Comparison of ENCODE assay signal across 1 cellular context in the genomic region with DNA sequence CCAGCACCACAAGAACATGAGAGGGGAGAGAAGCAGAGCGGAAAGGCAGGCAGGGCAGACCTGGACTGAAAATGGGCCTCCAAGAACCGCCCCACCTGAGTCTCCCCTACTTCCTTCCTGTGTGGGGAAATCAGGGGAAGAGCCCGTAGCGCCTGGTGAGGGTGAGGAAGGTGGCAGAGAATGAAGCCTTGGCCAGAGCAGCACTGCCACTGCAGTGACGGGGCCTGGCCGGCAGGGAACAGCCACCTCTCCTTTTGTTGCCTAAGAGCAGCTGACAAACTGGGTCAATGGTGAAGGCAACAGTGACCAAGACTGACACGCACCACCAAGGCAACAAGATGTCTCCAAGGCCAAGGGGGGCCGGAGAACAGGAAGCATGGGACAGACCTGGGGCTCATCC.
TF ChIP-seq lines count a peak whose summit lies in the region.

No MANE protein-coding gene starts in this region.

TF ChIP-seq in GM23338, 12 proteins besides CTCF, POLR2A, EP300 and RAD21 (continued from another document):
- TF ChIP-seq, protein P1, sequence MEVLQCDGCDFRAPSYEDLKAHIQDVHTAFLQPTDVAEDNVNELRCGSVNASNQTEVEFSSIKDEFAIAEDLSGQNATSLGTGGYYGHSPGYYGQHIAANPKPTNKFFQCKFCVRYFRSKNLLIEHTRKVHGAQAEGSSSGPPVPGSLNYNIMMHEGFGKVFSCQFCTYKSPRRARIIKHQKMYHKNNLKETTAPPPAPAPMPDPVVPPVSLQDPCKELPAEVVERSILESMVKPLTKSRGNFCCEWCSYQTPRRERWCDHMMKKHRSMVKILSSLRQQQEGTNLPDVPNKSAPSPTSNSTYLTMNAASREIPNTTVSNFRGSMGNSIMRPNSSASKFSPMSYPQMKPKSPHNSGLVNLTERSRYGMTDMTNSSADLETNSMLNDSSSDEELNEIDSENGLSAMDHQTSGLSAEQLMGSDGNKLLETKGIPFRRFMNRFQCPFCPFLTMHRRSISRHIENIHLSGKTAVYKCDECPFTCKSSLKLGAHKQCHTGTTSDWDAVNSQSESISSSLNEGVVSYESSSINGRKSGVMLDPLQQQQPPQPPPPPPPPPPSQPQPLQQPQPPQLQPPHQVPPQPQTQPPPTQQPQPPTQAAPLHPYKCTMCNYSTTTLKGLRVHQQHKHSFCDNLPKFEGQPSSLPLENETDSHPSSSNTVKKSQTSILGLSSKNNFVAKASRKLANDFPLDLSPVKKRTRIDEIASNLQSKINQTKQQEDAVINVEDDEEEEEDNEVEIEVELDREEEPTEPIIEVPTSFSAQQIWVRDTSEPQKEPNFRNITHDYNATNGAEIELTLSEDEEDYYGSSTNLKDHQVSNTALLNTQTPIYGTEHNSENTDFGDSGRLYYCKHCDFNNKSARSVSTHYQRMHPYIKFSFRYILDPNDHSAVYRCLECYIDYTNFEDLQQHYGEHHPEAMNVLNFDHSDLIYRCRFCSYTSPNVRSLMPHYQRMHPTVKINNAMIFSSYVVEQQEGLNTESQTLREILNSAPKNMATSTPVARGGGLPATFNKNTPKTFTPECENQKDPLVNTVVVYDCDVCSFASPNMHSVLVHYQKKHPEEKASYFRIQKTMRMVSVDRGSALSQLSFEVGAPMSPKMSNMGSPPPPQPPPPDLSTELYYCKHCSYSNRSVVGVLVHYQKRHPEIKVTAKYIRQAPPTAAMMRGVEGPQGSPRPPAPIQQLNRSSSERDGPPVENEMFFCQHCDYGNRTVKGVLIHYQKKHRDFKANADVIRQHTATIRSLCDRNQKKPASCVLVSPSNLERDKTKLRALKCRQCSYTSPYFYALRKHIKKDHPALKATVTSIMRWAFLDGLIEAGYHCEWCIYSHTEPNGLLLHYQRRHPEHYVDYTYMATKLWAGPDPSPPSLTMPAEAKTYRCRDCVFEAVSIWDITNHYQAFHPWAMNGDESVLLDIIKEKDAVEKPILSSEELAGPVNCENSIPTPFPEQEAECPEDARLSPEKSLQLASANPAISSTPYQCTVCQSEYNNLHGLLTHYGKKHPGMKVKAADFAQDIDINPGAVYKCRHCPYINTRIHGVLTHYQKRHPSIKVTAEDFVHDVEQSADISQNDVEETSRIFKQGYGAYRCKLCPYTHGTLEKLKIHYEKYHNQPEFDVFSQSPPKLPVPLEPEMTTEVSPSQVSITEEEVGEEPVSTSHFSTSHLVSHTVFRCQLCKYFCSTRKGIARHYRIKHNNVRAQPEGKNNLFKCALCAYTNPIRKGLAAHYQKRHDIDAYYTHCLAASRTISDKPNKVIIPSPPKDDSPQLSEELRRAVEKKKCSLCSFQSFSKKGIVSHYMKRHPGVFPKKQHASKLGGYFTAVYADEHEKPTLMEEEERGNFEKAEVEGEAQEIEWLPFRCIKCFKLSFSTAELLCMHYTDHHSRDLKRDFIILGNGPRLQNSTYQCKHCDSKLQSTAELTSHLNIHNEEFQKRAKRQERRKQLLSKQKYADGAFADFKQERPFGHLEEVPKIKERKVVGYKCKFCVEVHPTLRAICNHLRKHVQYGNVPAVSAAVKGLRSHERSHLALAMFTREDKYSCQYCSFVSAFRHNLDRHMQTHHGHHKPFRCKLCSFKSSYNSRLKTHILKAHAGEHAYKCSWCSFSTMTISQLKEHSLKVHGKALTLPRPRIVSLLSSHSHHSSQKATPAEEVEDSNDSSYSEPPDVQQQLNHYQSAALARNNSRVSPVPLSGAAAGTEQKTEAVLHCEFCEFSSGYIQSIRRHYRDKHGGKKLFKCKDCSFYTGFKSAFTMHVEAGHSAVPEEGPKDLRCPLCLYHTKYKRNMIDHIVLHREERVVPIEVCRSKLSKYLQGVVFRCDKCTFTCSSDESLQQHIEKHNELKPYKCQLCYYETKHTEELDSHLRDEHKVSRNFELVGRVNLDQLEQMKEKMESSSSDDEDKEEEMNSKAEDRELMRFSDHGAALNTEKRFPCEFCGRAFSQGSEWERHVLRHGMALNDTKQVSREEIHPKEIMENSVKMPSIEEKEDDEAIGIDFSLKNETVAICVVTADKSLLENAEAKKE (CRISPR knock-in tag; IDR thresholded peaks at IDR 0.05), result no peak
- no peak for TF ChIP-seq EZH2phosphoT487 (IDR thresholded peaks at IDR 0.05; ENCODE audit: unreplicated experiment)
- TF ChIP-seq CREB1 (CRISPR knock-in tag; IDR thresholded peaks at IDR 0.05; ENCODE audit: low read depth), result no peak
- no peak for TF ChIP-seq NANOG (IDR thresholded peaks at IDR 0.05; ENCODE audit: borderline replicate concordance)
- no peak for TF ChIP-seq POLR2AphosphoS5 (IDR thresholded peaks at IDR 0.05; ENCODE audit: low read depth)
- TF ChIP-seq, protein P2, sequence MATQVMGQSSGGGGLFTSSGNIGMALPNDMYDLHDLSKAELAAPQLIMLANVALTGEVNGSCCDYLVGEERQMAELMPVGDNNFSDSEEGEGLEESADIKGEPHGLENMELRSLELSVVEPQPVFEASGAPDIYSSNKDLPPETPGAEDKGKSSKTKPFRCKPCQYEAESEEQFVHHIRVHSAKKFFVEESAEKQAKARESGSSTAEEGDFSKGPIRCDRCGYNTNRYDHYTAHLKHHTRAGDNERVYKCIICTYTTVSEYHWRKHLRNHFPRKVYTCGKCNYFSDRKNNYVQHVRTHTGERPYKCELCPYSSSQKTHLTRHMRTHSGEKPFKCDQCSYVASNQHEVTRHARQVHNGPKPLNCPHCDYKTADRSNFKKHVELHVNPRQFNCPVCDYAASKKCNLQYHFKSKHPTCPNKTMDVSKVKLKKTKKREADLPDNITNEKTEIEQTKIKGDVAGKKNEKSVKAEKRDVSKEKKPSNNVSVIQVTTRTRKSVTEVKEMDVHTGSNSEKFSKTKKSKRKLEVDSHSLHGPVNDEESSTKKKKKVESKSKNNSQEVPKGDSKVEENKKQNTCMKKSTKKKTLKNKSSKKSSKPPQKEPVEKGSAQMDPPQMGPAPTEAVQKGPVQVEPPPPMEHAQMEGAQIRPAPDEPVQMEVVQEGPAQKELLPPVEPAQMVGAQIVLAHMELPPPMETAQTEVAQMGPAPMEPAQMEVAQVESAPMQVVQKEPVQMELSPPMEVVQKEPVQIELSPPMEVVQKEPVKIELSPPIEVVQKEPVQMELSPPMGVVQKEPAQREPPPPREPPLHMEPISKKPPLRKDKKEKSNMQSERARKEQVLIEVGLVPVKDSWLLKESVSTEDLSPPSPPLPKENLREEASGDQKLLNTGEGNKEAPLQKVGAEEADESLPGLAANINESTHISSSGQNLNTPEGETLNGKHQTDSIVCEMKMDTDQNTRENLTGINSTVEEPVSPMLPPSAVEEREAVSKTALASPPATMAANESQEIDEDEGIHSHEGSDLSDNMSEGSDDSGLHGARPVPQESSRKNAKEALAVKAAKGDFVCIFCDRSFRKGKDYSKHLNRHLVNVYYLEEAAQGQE (IDR thresholded peaks at IDR 0.05; ENCODE audit: unreplicated experiment), result no peak
- no peak for TF ChIP-seq JUNB (IDR thresholded peaks at IDR 0.05; ENCODE audit: unreplicated experiment)
- TF ChIP-seq ZNF114 (CRISPR knock-in tag; IDR thresholded peaks at IDR 0.05), result no peak
- TF ChIP-seq, protein P3, sequence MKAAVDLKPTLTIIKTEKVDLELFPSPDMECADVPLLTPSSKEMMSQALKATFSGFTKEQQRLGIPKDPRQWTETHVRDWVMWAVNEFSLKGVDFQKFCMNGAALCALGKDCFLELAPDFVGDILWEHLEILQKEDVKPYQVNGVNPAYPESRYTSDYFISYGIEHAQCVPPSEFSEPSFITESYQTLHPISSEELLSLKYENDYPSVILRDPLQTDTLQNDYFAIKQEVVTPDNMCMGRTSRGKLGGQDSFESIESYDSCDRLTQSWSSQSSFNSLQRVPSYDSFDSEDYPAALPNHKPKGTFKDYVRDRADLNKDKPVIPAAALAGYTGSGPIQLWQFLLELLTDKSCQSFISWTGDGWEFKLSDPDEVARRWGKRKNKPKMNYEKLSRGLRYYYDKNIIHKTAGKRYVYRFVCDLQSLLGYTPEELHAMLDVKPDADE (IDR thresholded peaks at IDR 0.05), result no peak
- no peak for TF ChIP-seq STAT1 (IDR thresholded peaks at IDR 0.05; ENCODE audit: unreplicated experiment)
